Comparison of ENCODE assay signal across 8 cellular contexts in the genomic region with DNA sequence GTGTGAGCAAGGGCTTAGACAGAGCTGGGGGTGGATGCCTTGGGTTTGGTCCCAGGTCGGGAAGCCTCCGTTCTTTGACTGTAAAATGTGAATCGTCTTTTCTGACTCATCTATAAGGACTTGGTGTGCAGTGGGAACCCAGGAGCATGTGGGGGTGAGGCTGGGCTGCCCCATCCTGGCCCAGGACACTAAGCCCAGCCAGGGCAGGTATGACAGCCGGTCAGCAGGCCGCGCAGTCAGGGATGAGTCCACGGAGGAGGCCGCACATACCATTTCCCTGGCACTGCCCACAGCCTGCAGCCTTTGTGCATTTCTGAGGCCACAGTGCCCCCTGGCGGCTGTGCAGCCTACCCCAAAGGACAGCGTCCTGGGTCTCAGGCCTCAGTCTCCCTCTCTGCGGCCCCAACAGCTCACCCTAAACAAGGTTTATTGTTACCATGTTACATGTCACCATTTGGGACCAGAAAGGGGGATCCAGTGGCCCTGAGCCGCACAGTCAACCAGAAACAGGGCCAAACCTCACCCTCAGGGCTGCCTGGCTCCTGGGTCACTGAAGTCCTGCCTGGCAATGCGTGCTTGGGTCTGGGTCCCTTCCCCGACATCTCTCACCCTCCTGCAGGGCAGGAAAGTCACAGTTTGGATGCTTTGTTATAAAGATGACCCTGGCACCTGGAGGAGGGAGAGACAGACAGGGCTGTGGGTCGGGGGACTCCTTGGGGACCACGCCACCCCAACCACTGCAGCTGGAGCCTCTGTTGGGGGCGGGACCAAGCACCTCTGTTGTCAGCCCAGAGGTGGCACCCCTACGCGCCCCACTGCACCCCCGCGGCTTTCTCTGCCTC. TPM values are rescaled to one million over a fixed set of nuclear protein-coding genes. Genes with fewer than 3 reads are reported as not detected.
A peak's percentile ranks its signal among the peaks of the same experiment; 100 is the strongest.
DNase-seq lines count a peak whose midpoint lies in the region; TF ChIP-seq lines count a peak whose summit lies in the region.

No MANE protein-coding gene starts in this region.

- H3K27ac ChIP-seq in VCaP, result no peak overlapping the region

- no peaks in the 10 kb centered on the region for H3K9me3 Mint-ChIP-seq in brain

- H3K27me3 Mint-ChIP-seq in brain, result no peaks in the 10 kb centered on the region

- DNase-seq in NCI-H446 (lab: John Stamatoyannopoulos, UW) (peak; percentile 6 to 63), NCI-H446 treated with DMSO at 0.1 percent for 48 hours (lab: John Stamatoyannopoulos, UW) (no peak), NAMALWA (ENCODE audit: low spot score) (peak; percentile 86), iPS-NIHi11 (ENCODE audit: low spot score) (peak; percentile 94), DMS114 treated with DMSO at 0.1 percent for 48 hours (lab: John Stamatoyannopoulos, UW; ENCODE audit: unreplicated experiment) (no peak)
- peak; percentile 46 to 65 for DNase-seq in stimulated activated CD4-positive, alpha-beta T cell treated with anti-CD3 and anti-CD28 coated beads, Interleukin-12 subunit alpha, Interleukin-12 subunit beta, amount 100 ng/mL, for 24 hours (ENCODE audit: low read depth in 2 of 2)

- H3K4me3 Mint-ChIP-seq in brain, result peak overlapping the region in 1 of 5 experiments; percentile 56

- TF ChIP-seq CTCF in VCaP (conservative IDR thresholded peaks at IDR 0.05) (peak; percentile 93), brain (conservative IDR thresholded peaks at IDR 0.05) (peak; percentile 97 to 99)

- peaks cover 17% of the 10 kb centered on the region for H3K4me1 Mint-ChIP-seq in brain

- peak overlapping the region; percentile 8 to 82 (median 44) for H3K27ac Mint-ChIP-seq in brain

- H3K36me3 Mint-ChIP-seq in brain, result no peaks in the 10 kb centered on the region

RNA-seq across cellular contexts. Expression of gene SH2B2, which starts 14.4 kb away (rescaled TPM):
- 8.3 TPM for polyA plus RNA-seq in brain (ENCODE audit: insufficient read depth, low read depth, low replicate concordance)

Comparison
In these comparisons a context has a peak if more than half of its experiments do, and no peak if none do; other contexts are left out.
1. DNase-seq: peak in NCI-H446 (2 of 2), NAMALWA (single experiment), iPS-NIHi11 (single experiment) and stimulated activated CD4-positive, alpha-beta T cell treated with anti-CD3 and anti-CD28 coated beads, Interleukin-12 subunit alpha, Interleukin-12 subunit beta, amount 100 ng/mL, for 24 hours (2 of 2); none in NCI-H446 treated with DMSO at 0.1 percent for 48 hours (single experiment) and DMS114 treated with DMSO at 0.1 percent for 48 hours (single experiment).